In genomic region chr2:58730764-58731487, GRCh38 we compare ENCODE assay signal across 1 cellular context.
TF ChIP-seq lines count a peak whose summit lies in the region.

No MANE protein-coding gene starts in this region.

TF ChIP-seq in K562, 482 proteins besides CTCF, POLR2A, EP300 and RAD21 (continued from another document and continues in another):
- TF ChIP-seq STAT6 (CRISPR knock-in tag; IDR thresholded peaks at IDR 0.05) (no peak), ZNF134 (CRISPR knock-in tag; conservative IDR thresholded peaks at IDR 0.05) (no peak), PYGO2 (tag; IDR thresholded peaks at IDR 0.05) (0 out of 2 replicates have a peak, but pooled peaks have one; percentile 23), ZBTB43 (CRISPR knock-in tag; IDR thresholded peaks at IDR 0.05) (no peak), NR3C1 (CRISPR knock-in tag; IDR thresholded peaks at IDR 0.05) (no peak), SMARCC2 (IDR thresholded peaks at IDR 0.05; ENCODE audit: low read depth) (peak; percentile 85), AFF1 (IDR thresholded peaks at IDR 0.05; ENCODE audit: low read depth in 1 of 2, partially characterized antibody in 2 of 2) (peak in 1 of 2 experiments; percentile 44), HDAC6 (IDR thresholded peaks at IDR 0.05; ENCODE audit: low read depth, low read length) (no peak), MAFG (tag; conservative IDR thresholded peaks at IDR 0.05) (peak; percentile 96), PBX2 (CRISPR knock-in tag; IDR thresholded peaks at IDR 0.05; ENCODE audit: low read depth) (peak; percentile 49; the same call in 1 of the 2 replicates), PBX2 (tag; conservative IDR thresholded peaks at IDR 0.05; ENCODE audit: low read depth) (peak; percentile 98), PML (IDR thresholded peaks at IDR 0.05; ENCODE audit: low read length) (peak; percentile 88), MLLT1 (IDR thresholded peaks at IDR 0.05) (peak in 1 of 2 experiments; percentile 62; a peak in 1 of 4 replicates), IFI16 (CRISPR knock-in tag; IDR thresholded peaks at IDR 0.05) (no peak), ADNP (tag; IDR thresholded peaks at IDR 0.05) (no peak; the same call in 1 of the 2 replicates), TEAD1 (CRISPR knock-in tag; IDR thresholded peaks at IDR 0.05) (peak in 1 of 2 experiments; percentile 64; a peak in 1 of 4 replicates), SMARCB1 (IDR thresholded peaks at IDR 0.05; ENCODE audit: insufficient read length, low read depth) (peak; percentile 22), NONO (IDR thresholded peaks at IDR 0.05; ENCODE audit: low read depth in 2 of 2, low read length in 1 of 2) (0 out of 4 replicates have a peak, but pooled peaks of 1 of the 2 experiments have one; percentile 17), HMBOX1 (IDR thresholded peaks at IDR 0.05) (peak; percentile 77), SOX6 (IDR thresholded peaks at IDR 0.05) (peak; percentile 92), NCOA2 (IDR thresholded peaks at IDR 0.05; ENCODE audit: partially characterized antibody in 2 of 2) (peak; percentile 63 to 67), NR2C2 (CRISPR knock-in tag; IDR thresholded peaks at IDR 0.05) (no peak), NR2C2 (tag; IDR thresholded peaks at IDR 0.05) (peak; percentile 10; the same call in 1 of the 2 replicates), MTF1 (CRISPR knock-in tag; IDR thresholded peaks at IDR 0.05; ENCODE audit: borderline replicate concordance) (no peak), PHB2 (IDR thresholded peaks at IDR 0.05; ENCODE audit: low read depth) (peak; percentile 69), ZBTB11 (CRISPR knock-in tag; IDR thresholded peaks at IDR 0.05) (peak in 1 of 3 experiments; percentile 17; a peak in 1 of 6 replicates), SLC30A9 (CRISPR knock-in tag; IDR thresholded peaks at IDR 0.05) (no peak), TCF3 (CRISPR knock-in tag; IDR thresholded peaks at IDR 0.05) (peak; percentile 90), GATAD2A (IDR thresholded peaks at IDR 0.05) (peak; percentile 94; the same call in 1 of the 2 replicates), ZKSCAN3 (CRISPR knock-in tag; IDR thresholded peaks at IDR 0.05) (no peak), CXXC5 (CRISPR knock-in tag; IDR thresholded peaks at IDR 0.05) (peak; percentile 69), DEAF1 (CRISPR knock-in tag; IDR thresholded peaks at IDR 0.05) (no peak), CREM (IDR thresholded peaks at IDR 0.05; ENCODE audit: low read depth) (peak; percentile 66), FOXJ3 (CRISPR knock-in tag; IDR thresholded peaks at IDR 0.05) (no peak)
